ENCODE assay signal across 8 cellular contexts in genomic region chr22:33579448-33580093, GRCh38.
DNase-seq lines count a peak whose midpoint lies in the region; ATAC-seq and TF ChIP-seq lines count a peak whose summit lies in the region.

No MANE protein-coding gene starts in this region.

- no peak overlapping the region for H3K4me3 ChIP-seq in Karpas-422 (ENCODE audit: low read length)
- no peak overlapping the region for H3K4me3 ChIP-seq in WI38 (ENCODE audit: low read depth, low read length)
- H3K4me3 ChIP-seq in vagina, result no peak overlapping the region

- H2AFZ ChIP-seq in Karpas-422 (ENCODE audit: low read length), result no peak overlapping the region

- TF ChIP-seq CTCF in WI38 (IDR thresholded peaks at IDR 0.05; ENCODE audit: low read depth, low read length) (peak; percentile 97), vagina (IDR thresholded peaks at IDR 0.05) (peak; percentile 66 to 74 (median 73))

- H3K27me3 ChIP-seq in Karpas-422 (ENCODE audit: low read length) (no peaks in the 10 kb centered on the region), vagina (no peaks in the 10 kb centered on the region)

- no peak overlapping the region for H3K9ac ChIP-seq in Karpas-422 (ENCODE audit: low read length)

- peak; percentile 33 to 68 for ATAC-seq in activated naive CD4-positive, alpha-beta T cell treated with anti-CD3 and anti-CD28 coated beads, Interleukin-2, amount 50 U/mL, for 72 hours
- peak; percentile 50 to 67 for ATAC-seq in naive B cell (ENCODE audit: low read depth in 2 of 2)
- ATAC-seq in HG03354 (IDR thresholded peaks at IDR 0.05; ENCODE audit: poor library complexity, severe bottlenecking, unreplicated experiment), result no peak

- H3K9me3 ChIP-seq in Karpas-422 (ENCODE audit: low read length), result no peaks in the 10 kb centered on the region
- H3K9me3 ChIP-seq in vagina, result no peaks in the 10 kb centered on the region

- peaks cover 0 to 4% of the 10 kb centered on the region in 2 donors for H3K9me3 Mint-ChIP-seq in activated naive CD4-positive, alpha-beta T cell treated with anti-CD3 and anti-CD28 coated beads, Interleukin-2, amount 50 U/mL, for 72 hours
- H3K9me3 Mint-ChIP-seq in naive B cell, result no peaks in the 10 kb centered on the region

- peaks cover 0 to 4% (median 0%) of the 10 kb centered on the region in 3 donors for H3K27me3 Mint-ChIP-seq in naive B cell

- intact Hi-C loops in vagina (cut with DNase I), result loop anchor here (5.0 kb wide), 1 partner anchor 57 kb away; no protein-coding TSS in a partner anchor

- H3K4me2 ChIP-seq in Karpas-422 (ENCODE audit: low read depth, low read length, poor library complexity, severe bottlenecking), result no peak overlapping the region

- H3K36me3 Mint-ChIP-seq in activated naive CD4-positive, alpha-beta T cell treated with anti-CD3 and anti-CD28 coated beads, Interleukin-2, amount 50 U/mL, for 72 hours, result no peaks in the 10 kb centered on the region
- no peaks in the 10 kb centered on the region for H3K36me3 Mint-ChIP-seq in naive B cell

- peak in 1 of 2 donors; percentile 63 for DNase-seq in activated naive CD4-positive, alpha-beta T cell treated with anti-CD3 and anti-CD28 coated beads, Interleukin-2, amount 50 U/mL, for 72 hours (ENCODE audit: low spot score in 2 of 2)
- DNase-seq in activated naive CD4-positive, alpha-beta T cell treated with Interleukin-2 at 50 U/mL for 16 hours, result no peak
- DNase-seq in Karpas-422, result peak; percentile 89
- peak; percentile 5 for DNase-seq in fibroblast of gingiva (ENCODE audit: low read depth)
- peak; percentile 56 for DNase-seq in naive B cell
- no peak for DNase-seq in vagina (ENCODE audit: extremely low spot score in 2 of 2)

- H3K4me1 ChIP-seq in Karpas-422 (ENCODE audit: low read length) (peaks cover 32% of the 10 kb centered on the region), vagina (peaks cover 17% of the 10 kb centered on the region)

- peak overlapping the region; percentile 2 to 89 (median 72) for H3K4me3 Mint-ChIP-seq in naive B cell

- H3K9me2 ChIP-seq in Karpas-422 (replicated peaks; ENCODE audit: insufficient read depth, low read length), result no peaks in the 10 kb centered on the region

- no peaks in the 10 kb centered on the region for H3K79me2 ChIP-seq in Karpas-422 (ENCODE audit: low read length)

- no peak overlapping the region for H3K27ac Mint-ChIP-seq in activated naive CD4-positive, alpha-beta T cell treated with anti-CD3 and anti-CD28 coated beads, Interleukin-2, amount 50 U/mL, for 72 hours
- peak overlapping the region; percentile 49 to 93 (median 86) for H3K27ac Mint-ChIP-seq in naive B cell

- H3K36me3 ChIP-seq in Karpas-422 (ENCODE audit: insufficient read depth, low read length) (no peaks in the 10 kb centered on the region), vagina (no peaks in the 10 kb centered on the region)

- H3K27ac ChIP-seq in Karpas-422 (ENCODE audit: low read length) (no peak overlapping the region), vagina (no peak overlapping the region)

- peaks cover 58 to 63% (median 59%) of the 10 kb centered on the region in 3 donors for H3K4me1 Mint-ChIP-seq in naive B cell

- no peak for TF ChIP-seq POLR2A in vagina (IDR thresholded peaks at IDR 0.05)

- no peaks in the 10 kb centered on the region for H4K20me1 ChIP-seq in Karpas-422 (ENCODE audit: insufficient read depth, low read depth, low read length)

Comparison
In these comparisons a context has a peak if more than half of its experiments do, and no peak if none do; other contexts are left out.
1. DNase-seq: peak in Karpas-422 (single experiment), fibroblast of gingiva (single experiment) and naive B cell (single experiment); none in activated naive CD4-positive, alpha-beta T cell treated with Interleukin-2 at 50 U/mL for 16 hours (single experiment) and vagina (0 of 2).
2. H3K27ac Mint-ChIP-seq: peak in naive B cell (6 of 6); none in activated naive CD4-positive, alpha-beta T cell treated with anti-CD3 and anti-CD28 coated beads, Interleukin-2, amount 50 U/mL, for 72 hours (0 of 2).